ENCODE assay signal across 23 cellular contexts in the genomic region with DNA sequence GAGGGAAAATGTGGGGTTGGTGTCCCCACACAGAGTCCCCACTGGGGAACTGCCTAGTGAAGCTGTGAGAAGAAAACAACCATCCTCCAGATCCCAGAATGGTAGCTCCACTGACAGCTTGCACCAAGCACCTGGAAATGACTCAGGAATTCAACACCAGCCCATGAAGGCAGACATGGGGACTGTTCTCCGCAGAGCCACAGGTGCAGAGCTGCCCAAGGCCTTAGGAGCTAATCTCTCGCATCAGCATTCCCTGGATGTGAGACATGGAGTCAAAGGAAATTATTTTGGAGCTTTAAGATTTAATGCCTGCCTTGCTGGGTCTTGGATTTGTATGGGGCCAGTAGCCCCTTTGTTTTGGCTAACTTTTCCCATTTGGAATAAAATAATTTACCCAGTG.
"Had no signal": no experiment of that assay in that cellular context is flagged by ENCODE, and none has a peak within 500 bp of the region (broad histone marks: within the 10 kb centered on the region; RNA-seq: fewer than 3 reads in every experiment).

No MANE protein-coding gene starts in this region.

- DNase-seq: colonic mucosa; cortex of kidney; dermis blood vessel endothelial cell; dorsolateral prefrontal cortex; effector CD4-positive, alpha-beta T cell; effector CD8-positive, alpha-beta T cell; effector memory CD4-positive, alpha-beta T cell; effector memory CD8-positive, alpha-beta T cell; endodermal cell; erythroblast; esophagus squamous epithelium; foreskin fibroblast; foreskin keratinocyte; foreskin melanocyte; gastrocnemius medialis; glutamatergic neuron; head of caudate nucleus; heart left ventricle; heart right ventricle had no signal

- H3K27ac ChIP-seq: colonic mucosa, coronary artery, dorsolateral prefrontal cortex, epithelial cell of prostate, esophagus muscularis mucosa, esophagus squamous epithelium, foreskin keratinocyte, gastrocnemius medialis, gastroesophageal sphincter, heart left ventricle, heart right ventricle had no signal

- H3K4me1 ChIP-seq: colonic mucosa, esophagus muscularis mucosa, esophagus squamous epithelium, foreskin keratinocyte, gastrocnemius medialis, gastroesophageal sphincter, heart left ventricle, heart right ventricle had no signal

- H3K9me3 ChIP-seq: colonic mucosa, esophagus muscularis mucosa, esophagus squamous epithelium, gastrocnemius medialis, gastroesophageal sphincter, heart left ventricle, heart right ventricle had no signal

- H3K36me3 ChIP-seq: colonic mucosa, esophagus muscularis mucosa, esophagus squamous epithelium, gastrocnemius medialis, gastroesophageal sphincter, heart left ventricle, heart right ventricle had no signal

- H3K4me3 ChIP-seq: colonic mucosa, coronary artery, dorsolateral prefrontal cortex, esophagus muscularis mucosa, esophagus squamous epithelium, gastrocnemius medialis, gastroesophageal sphincter, heart left ventricle, heart right ventricle had no signal

- H3K27me3 ChIP-seq: colonic mucosa, esophagus muscularis mucosa, esophagus squamous epithelium, foreskin keratinocyte, gastroesophageal sphincter, heart right ventricle had no signal
